23 cellular contexts compared by ENCODE assay signal in genomic region chr10:74813371-74813770, GRCh38. TPM values are rescaled to one million over a fixed set of nuclear protein-coding genes. Genes with fewer than 3 reads are reported as not detected.
DNase-seq lines count a peak whose midpoint lies in the region.
"Had no signal": no experiment of that assay in that cellular context is flagged by ENCODE, and none has a peak within 500 bp of the region (broad histone marks: within the 10 kb centered on the region; RNA-seq: fewer than 3 reads in every experiment).

No MANE protein-coding gene starts in this region.

- H3K9me3 ChIP-seq in HUES64 (ENCODE audit: insufficient read depth, low read depth, low read length): peaks cover 13% of the 10 kb centered on the region; the same call in 1 of the 2 replicates
- H3K9me3 ChIP-seq in ectodermal cell (ENCODE audit: control insufficient read depth, low read length): no peaks in the 10 kb centered on the region
- H3K9me3 ChIP-seq in iPS-20b (ENCODE audit: insufficient read depth, low read depth, low read length): peaks cover 10% of the 10 kb centered on the region; the same call in 1 of the 2 replicates
- H3K9me3 ChIP-seq: pancreas, testis, uterus had no signal

- peak; percentile 76 for DNase-seq in retina
- DNase-seq in AG08396 (ENCODE audit: low spot score): no peak
- no peak for DNase-seq in NCI-H146 treated with DMSO at 0.1 percent for 48 hours (lab: John Stamatoyannopoulos, UW; ENCODE audit: unreplicated experiment)
- no peak for DNase-seq in D341Med (ENCODE audit: low spot score)
- DNase-seq: activated CD4-positive, alpha-beta T cell treated with anti-CD3 and anti-CD28 coated beads, Interleukin-2, amount 50 U/mL, for 4 hours; aorta; cerebellar nuclear complex; effector CD8-positive, alpha-beta T cell; naive thymus-derived CD8-positive, alpha-beta T cell; NCI-H2029; NCI-H82; pancreas; SK-N-SH; stimulated activated CD4-positive, alpha-beta T cell treated with anti-CD3 and anti-CD28 coated beads, Interleukin-4, amount 100 ng/mL, for 1 hour; testis; uterus had no signal

- H3K36me3 ChIP-seq in HUES64 (ENCODE audit: insufficient read depth, low read length) (no peaks in the 10 kb centered on the region), ectodermal cell (ENCODE audit: control insufficient read depth, insufficient read depth, low read length) (no peaks in the 10 kb centered on the region), iPS-20b (ENCODE audit: insufficient read depth, low read depth, low read length) (no peaks in the 10 kb centered on the region)
- H3K36me3 ChIP-seq: esophagus muscularis mucosa, gastroesophageal sphincter, pancreas, right atrium auricular region, uterus had no signal

- H3K4me3 ChIP-seq in HUES64 (ENCODE audit: low read length): peak overlapping the region; percentile 22
- H3K4me3 ChIP-seq in ectodermal cell (ENCODE audit: insufficient read depth, low read depth, low read length): peak overlapping the region; percentile 13
- H3K4me3 ChIP-seq in iPS-20b (ENCODE audit: low read length): peak overlapping the region; percentile 38; the same call in 1 of the 2 replicates
- H3K4me3 ChIP-seq: pancreas, right atrium auricular region, uterus had no signal

- H3K27ac ChIP-seq in HUES64 (ENCODE audit: low read depth, low read length) (no peak overlapping the region), ectodermal cell (ENCODE audit: insufficient read depth, low read depth, low read length, poor library complexity, severe bottlenecking) (no peak overlapping the region), iPS-20b (ENCODE audit: low read length) (no peak overlapping the region)
- H3K27ac ChIP-seq: esophagus muscularis mucosa, gastroesophageal sphincter, pancreas, right atrium auricular region, testis, uterus, VCaP had no signal

- H3K27me3 ChIP-seq in HUES64 (ENCODE audit: insufficient read depth, low read length): no peaks in the 10 kb centered on the region
- H3K27me3 ChIP-seq in ectodermal cell (ENCODE audit: control insufficient read depth, insufficient read depth, low read length, poor library complexity, severe bottlenecking): no peaks in the 10 kb centered on the region
- H3K27me3 ChIP-seq in iPS-20b (ENCODE audit: insufficient read depth, low read length): no peaks in the 10 kb centered on the region
- H3K27me3 ChIP-seq: esophagus muscularis mucosa, gastroesophageal sphincter, pancreas, right atrium auricular region, testis, uterus had no signal

- 83% methylated on average over 38 of the region's 38 CpGs for WGBS in HUES64
- WGBS in ectodermal cell, 2 experiments: 60 to 65% methylated on average over 38 of the region's 38 CpGs

- H3K9ac ChIP-seq in HUES64 (ENCODE audit: low read depth, low read length) (no peak overlapping the region), iPS-20b (ENCODE audit: low read depth, low read length) (no peak overlapping the region)
- H3K9ac ChIP-seq: SK-N-SH had no signal

- H3K4me1 ChIP-seq in HUES64 (ENCODE audit: insufficient read depth, low read length): 0 out of 2 replicates have a peak, but pooled peaks cover 2% of the 10 kb centered on the region
- no peaks in the 10 kb centered on the region for H3K4me1 ChIP-seq in ectodermal cell (ENCODE audit: control insufficient read depth, insufficient read depth, low read length)
- H3K4me1 ChIP-seq in iPS-20b (ENCODE audit: insufficient read depth, low read length): no peaks in the 10 kb centered on the region; the same call in none of the 2 replicates
- H3K4me1 ChIP-seq: esophagus muscularis mucosa, gastroesophageal sphincter, pancreas, right atrium auricular region, testis, uterus had no signal

RNA-seq across cellular contexts. Expression of gene KAT6B, which starts 13.0 kb away (rescaled TPM):
- polyA plus RNA-seq in HUES64 (2013, experiment 1 of 2): 15.5 TPM
- polyA plus RNA-seq in HUES64 (2013, experiment 2 of 2): 13.9 TPM
- polyA plus RNA-seq in ectodermal cell (2013, experiment 1 of 4): 17.2 TPM
- polyA plus RNA-seq in ectodermal cell (2013, experiment 2 of 4): 22.7 TPM
- polyA plus RNA-seq in ectodermal cell (2013, experiment 3 of 4): 14.3 TPM
- polyA plus RNA-seq in ectodermal cell (2013, experiment 4 of 4): 16.8 TPM
